Comparison of ENCODE assay signal across 20 cellular contexts in the genomic region with DNA sequence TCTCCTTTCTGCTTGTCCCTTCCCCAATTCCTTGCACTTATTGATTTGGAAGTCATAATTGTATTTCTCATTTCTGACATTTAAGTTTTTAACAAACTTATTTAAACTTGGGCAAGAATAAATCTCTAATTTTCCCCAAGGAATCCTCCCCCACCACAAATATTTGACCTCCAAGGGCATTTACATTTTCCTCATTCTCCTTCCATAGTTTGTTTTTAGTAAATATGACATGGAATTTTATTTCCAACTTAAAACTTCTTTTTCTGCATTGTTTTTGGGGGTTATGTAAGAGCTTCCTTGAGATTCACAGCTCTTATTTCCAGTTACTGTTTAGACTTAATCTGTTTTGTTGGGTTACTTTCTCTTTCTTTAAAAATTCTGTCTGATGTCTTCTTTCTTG.
"Had no signal": no experiment of that assay in that cellular context is flagged by ENCODE, and none has a peak within 500 bp of the region (broad histone marks: within the 10 kb centered on the region; RNA-seq: fewer than 3 reads in every experiment).

No MANE protein-coding gene starts in this region.

- H3K27ac Mint-ChIP-seq: activated naive CD4-positive, alpha-beta T cell treated with anti-CD3 and anti-CD28 coated beads, Interleukin-2, amount 50 U/mL, for 24 hours; activated T-cell treated with anti-CD3 and anti-CD28 coated beads, Interleukin-2, amount 50 U/mL, for 72 hours; nephron had no signal

- H3K9me3 Mint-ChIP-seq: activated T-cell treated with anti-CD3 and anti-CD28 coated beads, Interleukin-2, amount 50 U/mL, for 72 hours had no signal

- H3K4me3 ChIP-seq: cardiac muscle cell, left lung, thyroid gland had no signal

- DNase-seq: activated CD4-positive, alpha-beta T cell treated with anti-CD3 and anti-CD28 coated beads, Interleukin-2, amount 50 U/mL, for 1 hour; activated CD8-positive, alpha-beta memory T cell treated with anti-CD3 and anti-CD28 coated beads for 24 hours; activated CD8-positive, alpha-beta memory T cell treated with anti-CD3 and anti-CD28 coated beads, Interleukin-2, amount 50 U/mL, for 48 hours; activated gamma-delta T cell; activated T-cell treated with anti-CD3 and anti-CD28 coated beads, Interleukin-2, amount 50 U/mL, for 72 hours; foreskin keratinocyte; left lung; midbrain; nucleus accumbens; retina; stimulated activated CD4-positive, alpha-beta T cell treated with anti-CD3 and anti-CD28 coated beads, Interleukin-12 subunit alpha, Interleukin-12 subunit beta, amount 100 ng/mL, for 4 hours; stimulated activated CD4-positive, alpha-beta T cell treated with anti-CD3 and anti-CD28 coated beads, Interleukin-1b, Interleukin-23, amount 100 ng/mL, for 48 hours; stimulated activated CD8-positive, alpha-beta memory T cell treated with anti-CD3 and anti-CD28 coated beads, Interleukin-4, amount 100 ng/mL, for 48 hours; stimulated activated naive CD4-positive, alpha-beta T cell; T1000; thyroid gland had no signal

- ATAC-seq: activated CD4-positive, CD25-positive, alpha-beta regulatory T cell treated with anti-CD3 and anti-CD28 coated beads, Interleukin-2, amount 50 U/mL, for 24 hours; activated T-cell treated with anti-CD3 and anti-CD28 coated beads, Interleukin-2, amount 50 U/mL, for 72 hours; foreskin keratinocyte; left lung had no signal

- H3K4me3 Mint-ChIP-seq: activated naive CD4-positive, alpha-beta T cell treated with anti-CD3 and anti-CD28 coated beads, Interleukin-2, amount 50 U/mL, for 24 hours; activated T-cell treated with anti-CD3 and anti-CD28 coated beads, Interleukin-2, amount 50 U/mL, for 72 hours; nephron had no signal

- H3K36me3 ChIP-seq: cardiac muscle cell, left lung, thyroid gland had no signal

- H3K27ac ChIP-seq: cardiac muscle cell, foreskin keratinocyte, left lung, thyroid gland had no signal

- H3K4me1 ChIP-seq: foreskin keratinocyte had no signal

- H3K4me1 Mint-ChIP-seq: activated naive CD4-positive, alpha-beta T cell treated with anti-CD3 and anti-CD28 coated beads, Interleukin-2, amount 50 U/mL, for 24 hours had no signal

- H3K27me3 ChIP-seq: cardiac muscle cell, foreskin keratinocyte, left lung, thyroid gland had no signal
